In genomic region chr20:32581839-32582658, GRCh38 we compare ENCODE assay signal across 1 cellular context.
TF ChIP-seq lines count a peak whose summit lies in the region.

No MANE protein-coding gene starts in this region.

TF ChIP-seq in HepG2, 621 proteins besides CTCF, POLR2A, EP300 and RAD21 (continued from another document and continues in another):
- no peak; the same call in 1 of the 2 replicates for TF ChIP-seq ZNF276 (CRISPR knock-in tag; IDR thresholded peaks at IDR 0.05; ENCODE audit: low read depth)
- TF ChIP-seq ESRRA (CRISPR knock-in tag; IDR thresholded peaks at IDR 0.05; ENCODE audit: low read depth): no peak
- peak; percentile 47; the same call in 1 of the 2 replicates for TF ChIP-seq POLR2AphosphoS5 (IDR thresholded peaks at IDR 0.05; ENCODE audit: low read depth, low read length)
- TF ChIP-seq THYN1 (CRISPR knock-in tag; IDR thresholded peaks at IDR 0.05; ENCODE audit: borderline replicate concordance, low read depth): no peak
- no peak; the same call in 1 of the 2 replicates for TF ChIP-seq ZNF773 (CRISPR knock-in tag; IDR thresholded peaks at IDR 0.05; ENCODE audit: borderline replicate concordance)
- TF ChIP-seq TERF1 (CRISPR knock-in tag; IDR thresholded peaks at IDR 0.05): no peak
- no peak for TF ChIP-seq CCDC6 (CRISPR knock-in tag; IDR thresholded peaks at IDR 0.05)
- TF ChIP-seq PBX3 (CRISPR knock-in tag; IDR thresholded peaks at IDR 0.05; ENCODE audit: borderline replicate concordance): no peak
- no peak for TF ChIP-seq ZHX2 (IDR thresholded peaks at IDR 0.05; ENCODE audit: low read depth)
- no peak for TF ChIP-seq ZHX2 (CRISPR knock-in tag; IDR thresholded peaks at IDR 0.05; ENCODE audit: borderline replicate concordance)
- no peak for TF ChIP-seq MAFF (IDR thresholded peaks at IDR 0.05; ENCODE audit: low read depth, low read length)
- no peak; the same call in 1 of the 2 replicates for TF ChIP-seq PCBP1 (IDR thresholded peaks at IDR 0.05; ENCODE audit: borderline replicate concordance, low read depth, low read length)
- TF ChIP-seq ATAD3A (CRISPR knock-in tag; IDR thresholded peaks at IDR 0.05): no peak
- no peak for TF ChIP-seq THRA (CRISPR knock-in tag; IDR thresholded peaks at IDR 0.05; ENCODE audit: borderline replicate concordance)
- 0 out of 2 replicates have a peak, but pooled peaks have one; percentile 30 for TF ChIP-seq ZNF552 (CRISPR knock-in tag; IDR thresholded peaks at IDR 0.05; ENCODE audit: borderline replicate concordance)
- TF ChIP-seq ASH2L (IDR thresholded peaks at IDR 0.05; ENCODE audit: insufficient read length, low read depth, low read length): no peak
- no peak for TF ChIP-seq ZNF572 (CRISPR knock-in tag; IDR thresholded peaks at IDR 0.05)
- TF ChIP-seq BCL6 (CRISPR knock-in tag; IDR thresholded peaks at IDR 0.05): 0 out of 2 replicates have a peak, but pooled peaks have one; percentile 22
- TF ChIP-seq ZNF83 (CRISPR knock-in tag; IDR thresholded peaks at IDR 0.05; ENCODE audit: borderline replicate concordance): no peak
- TF ChIP-seq ZNF382 (CRISPR knock-in tag; IDR thresholded peaks at IDR 0.05; ENCODE audit: borderline replicate concordance): no peak
- TF ChIP-seq FOXO1 (CRISPR knock-in tag; IDR thresholded peaks at IDR 0.05): no peak
- no peak for TF ChIP-seq KLF15 (CRISPR knock-in tag; IDR thresholded peaks at IDR 0.05; ENCODE audit: borderline replicate concordance)
- TF ChIP-seq TGIF2 (CRISPR knock-in tag; IDR thresholded peaks at IDR 0.05): no peak
- TF ChIP-seq GZF1 (CRISPR knock-in tag; IDR thresholded peaks at IDR 0.05): no peak
- no peak for TF ChIP-seq HNRNPH1 (optimal IDR thresholded peaks at IDR 0.05; ENCODE audit: low read depth, low read length)
- TF ChIP-seq HCFC1 (IDR thresholded peaks at IDR 0.05; ENCODE audit: low read depth, low read length): no peak
- TF ChIP-seq AKAP8 (CRISPR knock-in tag; IDR thresholded peaks at IDR 0.05): no peak
- peak; percentile 66 for TF ChIP-seq MEF2D (CRISPR knock-in tag; IDR thresholded peaks at IDR 0.05)
- no peak for TF ChIP-seq E2F1 (CRISPR knock-in tag; IDR thresholded peaks at IDR 0.05)
- TF ChIP-seq ZNF543 (CRISPR knock-in tag; IDR thresholded peaks at IDR 0.05): peak; percentile 93; the same call in 1 of the 2 replicates
- TF ChIP-seq IRF9 (CRISPR knock-in tag; IDR thresholded peaks at IDR 0.05; ENCODE audit: borderline replicate concordance): 0 out of 2 replicates have a peak, but pooled peaks have one; percentile 41
- no peak for TF ChIP-seq TP53 (CRISPR knock-in tag; conservative IDR thresholded peaks at IDR 0.05)
- TF ChIP-seq ZNF160 (CRISPR knock-in tag; IDR thresholded peaks at IDR 0.05): peak; percentile 62; the same call in 1 of the 2 replicates
- no peak for TF ChIP-seq NFYB (CRISPR knock-in tag; IDR thresholded peaks at IDR 0.05)
- no peak for TF ChIP-seq NCOA1 (CRISPR knock-in tag; IDR thresholded peaks at IDR 0.05)
- no peak for TF ChIP-seq CENPBD1 (CRISPR knock-in tag; IDR thresholded peaks at IDR 0.05; ENCODE audit: borderline replicate concordance, low read depth)
- TF ChIP-seq ZNF879 (CRISPR knock-in tag; IDR thresholded peaks at IDR 0.05): no peak
- TF ChIP-seq ZSCAN30 (CRISPR knock-in tag; IDR thresholded peaks at IDR 0.05): no peak
- no peak for TF ChIP-seq NONO (IDR thresholded peaks at IDR 0.05)
- TF ChIP-seq NONO (CRISPR knock-in tag; conservative IDR thresholded peaks at IDR 0.05): 0 out of 2 replicates have a peak, but pooled peaks have one; percentile 44
- TF ChIP-seq ZNF574 (CRISPR knock-in tag; IDR thresholded peaks at IDR 0.05): no peak
- TF ChIP-seq ZNF414 (CRISPR knock-in tag; IDR thresholded peaks at IDR 0.05): no peak
- no peak for TF ChIP-seq ELF4 (CRISPR knock-in tag; IDR thresholded peaks at IDR 0.05; ENCODE audit: borderline replicate concordance)
- no peak for TF ChIP-seq ZNF737 (CRISPR knock-in tag; IDR thresholded peaks at IDR 0.05; ENCODE audit: borderline replicate concordance)
- TF ChIP-seq PHF5A (CRISPR knock-in tag; IDR thresholded peaks at IDR 0.05; ENCODE audit: low read depth, unreplicated experiment): no peak
